In the genomic region with DNA sequence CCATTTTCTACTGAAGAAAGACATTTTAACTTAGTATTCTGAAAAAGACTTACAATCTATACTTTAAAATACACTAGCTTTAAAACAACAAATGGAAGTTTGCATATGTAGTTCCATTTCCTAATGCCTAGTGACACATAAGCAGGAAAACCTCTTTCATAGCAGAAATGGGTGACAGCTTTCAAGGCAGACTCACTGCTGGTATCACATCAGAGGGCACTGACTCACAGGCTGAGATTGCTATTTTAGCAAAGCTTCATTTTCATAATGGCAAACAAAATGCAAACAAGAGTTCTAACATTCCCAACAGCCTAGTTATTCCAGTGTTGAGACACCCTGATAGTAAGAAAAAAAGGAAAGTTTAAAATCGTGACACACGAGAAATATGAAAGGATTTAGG, we compare ENCODE assay signal across 13 cellular contexts. TPM values are rescaled to one million over a fixed set of nuclear protein-coding genes. Genes with fewer than 3 reads are reported as not detected.
A peak's percentile ranks its signal among the peaks of the same experiment; 100 is the strongest.
DNase-seq lines count a peak whose midpoint lies in the region; ATAC-seq and TF ChIP-seq lines count a peak whose summit lies in the region.
"Had no signal": no experiment of that assay in that cellular context is flagged by ENCODE, and none has a peak within 500 bp of the region (broad histone marks: within the 10 kb centered on the region; RNA-seq: fewer than 3 reads in every experiment).

No MANE protein-coding gene starts in this region.

- H3K18ac ChIP-seq in trophoblast cell (ENCODE audit: low read length): no peak overlapping the region

- no peak overlapping the region for H4K12ac ChIP-seq in trophoblast cell (ENCODE audit: low read depth, low read length)

- DNase-seq in Daoy (ENCODE audit: low read depth) (peak; percentile 33), RPMI7951 (ENCODE audit: low read depth) (peak; percentile 10), dermis blood vessel endothelial cell (peak; percentile 71), trophoblast cell (peak; percentile 82 to 90), substantia nigra (lab: John Stamatoyannopoulos, UW) (no peak), HT-29 (ENCODE audit: low spot score) (no peak), left ventricle myocardium superior (no peak), dorsolateral prefrontal cortex (no peak)
- DNase-seq: endodermal cell, left ventricle myocardium inferior, NCI-H226, spleen, stomach had no signal

- no peak overlapping the region for H3K4me2 ChIP-seq in trophoblast cell (ENCODE audit: low read length)

- H3K27me3 ChIP-seq in trophoblast cell (ENCODE audit: insufficient read depth, low read length) (no peaks in the 10 kb centered on the region), dorsolateral prefrontal cortex (no peaks in the 10 kb centered on the region)
- H3K27me3 ChIP-seq: spleen, stomach had no signal

- H3K4me3 ChIP-seq in trophoblast cell (ENCODE audit: low read depth, low read length): no peak overlapping the region
- H3K4me3 ChIP-seq in dorsolateral prefrontal cortex: no peak overlapping the region
- H3K4me3 ChIP-seq: left ventricle myocardium inferior, spleen, stomach had no signal

- no CpG with 5 or more reads among the region's 2 CpGs for WGBS in trophoblast cell (ENCODE audit: extremely low coverage, insufficient coverage, insufficient read length)

- H3K23ac ChIP-seq in trophoblast cell (ENCODE audit: low read length): no peak overlapping the region

- H2BK5ac ChIP-seq in trophoblast cell (ENCODE audit: low read depth, low read length, poor library complexity): no peak overlapping the region

- no peak overlapping the region for H3K4ac ChIP-seq in trophoblast cell (ENCODE audit: low read depth, low read length)

- no peaks in the 10 kb centered on the region for H3K9me3 ChIP-seq in trophoblast cell (ENCODE audit: insufficient read depth, low read depth, low read length)
- H3K9me3 ChIP-seq: left ventricle myocardium inferior, spleen, stomach had no signal

- H3K27ac ChIP-seq in trophoblast cell (ENCODE audit: low read depth, low read length) (no peak overlapping the region), substantia nigra (ENCODE audit: low read depth, low read length, poor library complexity, severe bottlenecking) (no peak overlapping the region), dorsolateral prefrontal cortex (peak overlapping the region in 26 of 59 donors; percentile 1 to 75 (median 28))
- H3K27ac ChIP-seq: left ventricle myocardium inferior, spleen had no signal

- no peak overlapping the region for H2BK12ac ChIP-seq in trophoblast cell (ENCODE audit: low read length)

- peaks cover 18 to 22% of the 10 kb centered on the region in 2 experiments for H3K36me3 ChIP-seq in trophoblast cell (ENCODE audit: control insufficient read depth in 1 of 2, insufficient read depth in 2 of 2, low read length in 2 of 2)

- no peaks in the 10 kb centered on the region for H3K4me1 ChIP-seq in trophoblast cell (ENCODE audit: control insufficient read depth in 1 of 2, insufficient read depth in 2 of 2, low read length in 2 of 2)

- H3K14ac ChIP-seq in trophoblast cell (ENCODE audit: low read length): no peak overlapping the region

- TF ChIP-seq CTCF in dorsolateral prefrontal cortex (IDR thresholded peaks at IDR 0.05 in 54 of 56, conservative IDR thresholded peaks at IDR 0.05 in 2 of 56; ENCODE audit: low read depth in 1 of 56, partially characterized antibody in 56 of 56): no peak

- no peak overlapping the region for H4K91ac ChIP-seq in trophoblast cell (ENCODE audit: low read depth, low read length)

- intact Hi-C loops in left ventricle myocardium superior (cut with micrococcal nuclease) (no loop called here), dorsolateral prefrontal cortex (cut with DNase I) (no loop called here)

- H4K8ac ChIP-seq in trophoblast cell (ENCODE audit: low read depth, low read length): no peak overlapping the region

- H2AFZ ChIP-seq in trophoblast cell (ENCODE audit: insufficient read depth, low read length, poor library complexity): no peak overlapping the region

- H2BK120ac ChIP-seq in trophoblast cell (ENCODE audit: insufficient read depth, low read length, poor library complexity): no peak overlapping the region

- H3K79me2 ChIP-seq in trophoblast cell (ENCODE audit: control insufficient read depth, insufficient read depth, low read length, poor library complexity): peaks cover 4% of the 10 kb centered on the region

- no peak overlapping the region for H3K9ac ChIP-seq in trophoblast cell (ENCODE audit: low read length)

- no peaks in the 10 kb centered on the region for H3K79me1 ChIP-seq in trophoblast cell (ENCODE audit: low read length)

- no peak for ATAC-seq in left ventricle myocardium superior

- no peak overlapping the region for H2AK5ac ChIP-seq in trophoblast cell (ENCODE audit: low read length)

RNA-seq across cellular contexts. Expression of gene GSPT1, which starts 19.0 kb away (rescaled TPM):
- total RNA-seq in Daoy (2014; rRNA removed; shearing (Covaris generic)): 114 TPM in 2 replicates
- 77.2 and 102 TPM in 2 replicates for total RNA-seq in RPMI7951 (2014; rRNA removed; shearing (Covaris generic))
- total RNA-seq in dermis blood vessel endothelial cell: 70.8 and 143 TPM in 2 replicates
- polyA plus RNA-seq in trophoblast cell (2013): 136 and 141 TPM in 2 replicates
- total RNA-seq in HT-29 (2014; rRNA removed; shearing (Covaris generic)): 59.4 and 65.6 TPM in 2 replicates
- total RNA-seq in left ventricle myocardium superior: 92.5 TPM
- total RNA-seq in dorsolateral prefrontal cortex: 100 to 1,000 TPM in 1 of 120 experiments, 10 to 100 TPM in 119; 60.6 to 112 (median 78.0) TPM

RNA-seq across cellular contexts. Expression of gene NPIPB2, which starts 45.1 kb away (rescaled TPM):
- total RNA-seq in Daoy (2014; rRNA removed; shearing (Covaris generic)): not detected in 2 replicates
- 1.3 and 5.0 TPM in 2 replicates for total RNA-seq in RPMI7951 (2014; rRNA removed; shearing (Covaris generic))
- total RNA-seq in dermis blood vessel endothelial cell (1.0 and 3.6 TPM in 2 replicates), left ventricle myocardium superior (2.5 TPM), dorsolateral prefrontal cortex (10 to 100 TPM in 119 of 120 experiments, 1 to 10 TPM in 1; 7.7 to 62.0 (median 23.6) TPM)
- polyA plus RNA-seq in trophoblast cell (2013): 2.4 and 3.1 TPM in 2 replicates
- total RNA-seq in HT-29 (2014; rRNA removed; shearing (Covaris generic)): 0.60 and 1.1 TPM in 2 replicates

RNA-seq across cellular contexts. Expression of gene RSL1D1, which starts 45.4 kb away (rescaled TPM):
- 270 and 395 TPM in 2 replicates for total RNA-seq in Daoy (2014; rRNA removed; shearing (Covaris generic))
- 118 and 137 TPM in 2 replicates for total RNA-seq in RPMI7951 (2014; rRNA removed; shearing (Covaris generic))
- total RNA-seq in dermis blood vessel endothelial cell (75.7 and 116 TPM in 2 replicates), left ventricle myocardium superior (119 TPM), dorsolateral prefrontal cortex (10 to 100 TPM; 43.9 to 94.5 (median 65.1) TPM)
- 246 and 254 TPM in 2 replicates for polyA plus RNA-seq in trophoblast cell (2013)
- total RNA-seq in HT-29 (2014; rRNA removed; shearing (Covaris generic)): 44.6 and 47.1 TPM in 2 replicates

Comparison
In these comparisons a context has a peak if more than half of its experiments do, and no peak if none do; other contexts are left out.
1. DNase-seq: peak in Daoy (single experiment), RPMI7951 (single experiment), dermis blood vessel endothelial cell (single experiment) and trophoblast cell (2 of 2); none in substantia nigra (0 of 49), HT-29 (single experiment), left ventricle myocardium superior (single experiment) and dorsolateral prefrontal cortex (0 of 10).